ENCODE assay signal across 10 cellular contexts in genomic region chr13:28641600-28641926, GRCh38. TPM values are rescaled to one million over a fixed set of nuclear protein-coding genes. Genes with fewer than 3 reads are reported as not detected.
DNase-seq lines count a peak whose midpoint lies in the region; ATAC-seq and TF ChIP-seq lines count a peak whose summit lies in the region.
"Had no signal": no experiment of that assay in that cellular context is flagged by ENCODE, and none has a peak within 500 bp of the region (broad histone marks: within the 10 kb centered on the region; RNA-seq: fewer than 3 reads in every experiment).

No MANE protein-coding gene starts in this region.

- no peak overlapping the region for H3K4me3 Mint-ChIP-seq in endothelial cell (ENCODE audit: unreplicated experiment)

- no peaks in the 10 kb centered on the region for H3K79me2 ChIP-seq in OCI-LY3 (ENCODE audit: low read length)

- no peaks in the 10 kb centered on the region for H3K9me3 ChIP-seq in right atrium auricular region
- no peaks in the 10 kb centered on the region for H3K9me3 ChIP-seq in OCI-LY3 (ENCODE audit: insufficient read depth, low read length)
- no peaks in the 10 kb centered on the region for H3K9me3 ChIP-seq in tibial artery

- peak overlapping the region; percentile 62 to 74 for H3K27ac ChIP-seq in right atrium auricular region
- H3K27ac ChIP-seq in OCI-LY3 (ENCODE audit: low read length) = peak overlapping the region; percentile 5; the same call in 1 of the 2 replicates
- H3K27ac ChIP-seq in tibial artery = peak overlapping the region; percentile 61 to 70
- H3K27ac ChIP-seq: SK-N-MC had no signal

- H3K4me1 ChIP-seq in right atrium auricular region (peaks cover 0 to 19% of the 10 kb centered on the region in 2 donors), OCI-LY3 (ENCODE audit: low read length) (peaks cover 53% of the 10 kb centered on the region), tibial artery (peaks cover 0 to 23% (median 5%) of the 10 kb centered on the region in 4 donors)

- H2AFZ ChIP-seq in OCI-LY3 (ENCODE audit: low read depth, low read length) = no peak overlapping the region; the same call in 1 of the 2 replicates

- DNase-seq in right atrium auricular region (ENCODE audit: low spot score) (no peak), left cardiac atrium (no peak), tibial artery (no peak), endothelial cell (ENCODE audit: low spot score) (no peak), HK-2 (ENCODE audit: unreplicated experiment) (no peak), retina (no peak)
- DNase-seq: NCI-H2081 had no signal

- no peaks in the 10 kb centered on the region for H4K20me1 ChIP-seq in OCI-LY3 (ENCODE audit: insufficient read depth, low read length)

- no peaks in the 10 kb centered on the region for H3K27me3 Mint-ChIP-seq in endothelial cell (ENCODE audit: unreplicated experiment)

- intact Hi-C loops in left cardiac atrium (cut with DNase I) (no loop called here), tibial artery (cut with DNase I; ENCODE audit: low total_unique reads) (loop anchor here (10.0 kb wide), 1 partner anchor 507 kb away; the partner anchor contains the start of gene PAN3)

- no peaks in the 10 kb centered on the region for H3K36me3 Mint-ChIP-seq in endothelial cell (ENCODE audit: low read depth, unreplicated experiment)

- ATAC-seq in left cardiac atrium (no peak), HG02763 (IDR thresholded peaks at IDR 0.05; ENCODE audit: unreplicated experiment) (peak; percentile 68)

- H3K27ac Mint-ChIP-seq in endothelial cell (ENCODE audit: unreplicated experiment) = no peak overlapping the region

- H3K4me3 ChIP-seq in right atrium auricular region (no peak overlapping the region), OCI-LY3 (ENCODE audit: low read length) (peak overlapping the region; percentile 21), tibial artery (no peak overlapping the region)
- H3K4me3 ChIP-seq: SK-N-MC had no signal

- peak overlapping the region; percentile 17; the same call in 1 of the 2 replicates for H3K9ac ChIP-seq in OCI-LY3 (ENCODE audit: low read length)

- H3K27me3 ChIP-seq in right atrium auricular region (no peaks in the 10 kb centered on the region), OCI-LY3 (ENCODE audit: low read depth, low read length) (no peaks in the 10 kb centered on the region), tibial artery (no peaks in the 10 kb centered on the region)

- no peaks in the 10 kb centered on the region for H3K9me3 Mint-ChIP-seq in endothelial cell (ENCODE audit: unreplicated experiment)

- TF ChIP-seq CTCF in right atrium auricular region (IDR thresholded peaks at IDR 0.05) (no peak), OCI-LY3 (IDR thresholded peaks at IDR 0.05; ENCODE audit: low read depth, low read length) (no peak), tibial artery (IDR thresholded peaks at IDR 0.05) (no peak), endothelial cell (IDR thresholded peaks at IDR 0.05; ENCODE audit: unreplicated experiment) (no peak)

- H3K36me3 ChIP-seq in right atrium auricular region (no peaks in the 10 kb centered on the region), OCI-LY3 (replicated peaks; ENCODE audit: low read depth, low read length) (no peaks in the 10 kb centered on the region), tibial artery (no peaks in the 10 kb centered on the region)

- H3K4me1 Mint-ChIP-seq in endothelial cell (ENCODE audit: unreplicated experiment) = peaks cover 49% of the 10 kb centered on the region

- H3K4me2 ChIP-seq in OCI-LY3 (ENCODE audit: low read length) = peak overlapping the region; percentile 63

RNA-seq across cellular contexts. Expression of gene POMP, which starts 17.4 kb away (rescaled TPM):
- total RNA-seq in right atrium auricular region (10 to 100 TPM; 88.2 to 93.7 TPM), left cardiac atrium (100 to 1,000 TPM in 1 of 2 donors, 10 to 100 TPM in 1; 86.1 to 103 TPM), endothelial cell (ENCODE audit: unreplicated experiment) (108 TPM)

Comparison
In these comparisons a context has a peak if more than half of its experiments do, and no peak if none do; other contexts are left out.
1. H3K27ac ChIP-seq: peak in every context shown above with its lines; median percentile 68 in right atrium auricular region; 66 in tibial artery; 5 in OCI-LY3.